Comparison of ENCODE assay signal across 8 cellular contexts in the genomic region with DNA sequence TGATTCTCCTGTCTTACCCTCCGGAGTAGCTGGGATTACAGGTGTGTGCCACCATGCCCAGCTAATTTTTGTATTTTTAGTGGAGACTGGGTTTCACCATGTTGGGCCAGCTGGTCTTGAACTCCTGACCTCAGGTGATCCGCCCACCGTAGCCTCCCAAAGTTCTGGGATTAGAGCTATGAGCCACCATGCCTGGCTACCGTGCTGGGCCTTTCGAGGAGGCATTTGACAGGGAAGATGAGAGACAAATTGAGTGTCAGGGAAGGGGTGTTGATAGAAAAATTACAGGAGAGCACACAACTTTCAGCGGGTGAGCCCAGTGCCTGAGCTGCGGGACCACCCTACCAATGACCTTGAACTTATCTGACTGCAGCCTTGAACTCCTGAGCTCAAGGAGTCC. TPM values are rescaled to one million over a fixed set of nuclear protein-coding genes. Genes with fewer than 3 reads are reported as not detected.
A peak's percentile ranks its signal among the peaks of the same experiment; 100 is the strongest.
DNase-seq lines count a peak whose midpoint lies in the region; ATAC-seq, FAIRE-seq and TF ChIP-seq lines count a peak whose summit lies in the region.
"Not testable (repeated sequence)": the region's sequence is repeated elsewhere in the genome, so short reads cannot be mapped to it uniquely, and the experiment has no call there.
"Had no signal": no experiment of that assay in that cellular context is flagged by ENCODE, and none has a peak within 500 bp of the region (broad histone marks: within the 10 kb centered on the region; RNA-seq: fewer than 3 reads in every experiment).

No MANE protein-coding gene starts in this region.

- intact Hi-C loops in Right ventricle myocardium superior (cut with DNase I); kidney (cut with DNase I): not testable (repeated sequence)

- H3K27me3 Mint-ChIP-seq in osteocyte (ENCODE audit: unreplicated experiment): not testable (repeated sequence)

- FAIRE-seq in kidney (lab: Jason Lieb, UNC): not testable (repeated sequence)

- H3K9me3 Mint-ChIP-seq in osteocyte (ENCODE audit: unreplicated experiment): not testable (repeated sequence)

- not testable (repeated sequence) for H3K4me3 ChIP-seq in kidney (ENCODE audit: low read length in 2 of 2)

- peak; percentile 41 for DNase-seq in activated CD8-positive, alpha-beta memory T cell treated with anti-CD3 and anti-CD28 coated beads for 24 hours
- DNase-seq in Right ventricle myocardium superior: peak; percentile 33
- peak; percentile 57 for DNase-seq in kidney
- peak; percentile 63 for DNase-seq in osteocyte (ENCODE audit: extremely low spot score, unreplicated experiment)

- TF ChIP-seq CTCF in kidney (IDR thresholded peaks at IDR 0.05; ENCODE audit: borderline replicate concordance, extremely low read depth, insufficient read depth); osteocyte (IDR thresholded peaks at IDR 0.05): not testable (repeated sequence)

- H3K4me1 ChIP-seq in kidney (ENCODE audit: control insufficient read depth in 1 of 2, insufficient read depth in 1 of 2, low read depth in 1 of 2, low read length in 2 of 2): not testable (repeated sequence)

- H3K36me3 Mint-ChIP-seq in osteocyte (ENCODE audit: unreplicated experiment): not testable (repeated sequence)

- not testable (repeated sequence) for H3K4me1 Mint-ChIP-seq in osteocyte (ENCODE audit: unreplicated experiment)

- not testable (repeated sequence) for H3K27ac Mint-ChIP-seq in osteocyte (ENCODE audit: unreplicated experiment)

- not testable (repeated sequence) for H3K4me3 Mint-ChIP-seq in osteocyte (ENCODE audit: unreplicated experiment)

- H3K9me3 ChIP-seq in kidney (ENCODE audit: control insufficient read depth in 1 of 2, low read length in 2 of 2): not testable (repeated sequence)

- not testable (repeated sequence) for H3K27ac ChIP-seq in kidney (ENCODE audit: low read depth in 2 of 2, low read length in 2 of 2)

- not testable (repeated sequence) for H3K9ac ChIP-seq in kidney (ENCODE audit: low read length in 2 of 2)

- ATAC-seq in Right ventricle myocardium superior (ENCODE audit: poor library complexity): not testable (repeated sequence)

- H3K36me3 ChIP-seq in kidney (ENCODE audit: control insufficient read depth in 1 of 2, insufficient read depth in 2 of 2, low read length in 2 of 2): not testable (repeated sequence)

RNA-seq across cellular contexts. Expression of gene NCF1, which starts 3.7 kb away (rescaled TPM):
- total RNA-seq in Right ventricle myocardium superior (6.0 TPM), kidney (8.4 TPM), osteocyte (not detected in 2 replicates)
- polyA plus RNA-seq in kidney (ENCODE audit: insufficient read depth, low read depth, low replicate concordance): 0.92 TPM
- total RNA-seq: A673, Caco-2, Calu3 had no signal
- polyA plus RNA-seq: AG04450 had no signal
